23 cellular contexts compared by ENCODE assay signal in the genomic region with DNA sequence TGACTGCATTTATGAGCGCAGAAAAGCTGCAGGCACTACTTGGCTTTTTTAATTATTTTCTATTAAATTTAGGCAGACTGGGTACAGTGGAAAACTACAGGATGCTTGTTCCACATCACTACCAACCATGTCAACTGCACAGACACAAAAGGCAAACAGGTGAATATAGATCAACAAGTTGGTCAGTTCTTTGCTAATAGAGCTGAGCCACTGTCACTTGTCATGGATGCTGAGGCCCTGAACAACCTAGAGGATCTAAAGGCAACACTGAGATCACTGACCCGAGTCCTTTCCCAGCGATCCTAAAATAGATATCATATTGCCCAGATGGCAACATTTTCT. TPM values are rescaled to one million over a fixed set of nuclear protein-coding genes. Genes with fewer than 3 reads are reported as not detected.
DNase-seq lines count a peak whose midpoint lies in the region; ATAC-seq and TF ChIP-seq lines count a peak whose summit lies in the region.
"Had no signal": no experiment of that assay in that cellular context is flagged by ENCODE, and none has a peak within 500 bp of the region (broad histone marks: within the 10 kb centered on the region; RNA-seq: fewer than 3 reads in every experiment).

No MANE protein-coding gene starts in this region.

- H3K4me1 Mint-ChIP-seq in activated T-cell treated with anti-CD3 and anti-CD28 coated beads, Interleukin-2, amount 50 U/mL, for 72 hours (ENCODE audit: low read depth): peaks cover 60% of the 10 kb centered on the region
- peaks cover 12% of the 10 kb centered on the region for H3K4me1 Mint-ChIP-seq in activated T-cell treated with anti-CD3 and anti-CD28 coated beads, Interleukin-2, amount 50 U/mL, for 4 hours (ENCODE audit: low read depth)
- H3K4me1 Mint-ChIP-seq: immature natural killer cell had no signal

- no peaks in the 10 kb centered on the region for H3K9me3 ChIP-seq in colonic mucosa
- H3K9me3 ChIP-seq in mucosa of descending colon: no peaks in the 10 kb centered on the region
- H3K9me3 ChIP-seq: heart right ventricle, lower lobe of right lung, pancreas had no signal

- ATAC-seq in activated T-cell treated with anti-CD3 and anti-CD28 coated beads, Interleukin-2, amount 50 U/mL, for 72 hours (replicated peaks in 1 of 2): no peak
- no peak for ATAC-seq in activated T-cell treated with anti-CD3 and anti-CD28 coated beads, Interleukin-2, amount 50 U/mL, for 4 hours
- ATAC-seq in mucosa of descending colon (peak; percentile 1), GM19324 (IDR thresholded peaks at IDR 0.05; ENCODE audit: low FRiP score, unreplicated experiment) (no peak), HG03039 (IDR thresholded peaks at IDR 0.05; ENCODE audit: unreplicated experiment) (no peak)
- ATAC-seq: effector memory CD8-positive, alpha-beta T cell; GM12878 had no signal

- no peak overlapping the region for H3K4me3 ChIP-seq in colonic mucosa
- H3K4me3 ChIP-seq in mucosa of descending colon: no peak overlapping the region
- H3K4me3 ChIP-seq: GM12878, heart right ventricle, lower lobe of right lung, pancreas had no signal

- H3K27ac Mint-ChIP-seq in activated T-cell treated with anti-CD3 and anti-CD28 coated beads, Interleukin-2, amount 50 U/mL, for 72 hours: peak overlapping the region; percentile 11
- H3K27ac Mint-ChIP-seq: CD4-positive, CD25-positive, alpha-beta regulatory T cell; effector memory CD8-positive, alpha-beta T cell; immature natural killer cell had no signal

- no peak for TF ChIP-seq CTCF in colonic mucosa (IDR thresholded peaks at IDR 0.05)
- no peak for TF ChIP-seq CTCF in mucosa of descending colon (IDR thresholded peaks at IDR 0.05)

- H3K9me3 Mint-ChIP-seq in activated T-cell treated with anti-CD3 and anti-CD28 coated beads, Interleukin-2, amount 50 U/mL, for 72 hours: no peaks in the 10 kb centered on the region
- H3K9me3 Mint-ChIP-seq in activated T-cell treated with anti-CD3 and anti-CD28 coated beads, Interleukin-2, amount 50 U/mL, for 4 hours: no peaks in the 10 kb centered on the region
- H3K9me3 Mint-ChIP-seq: CD4-positive, CD25-positive, alpha-beta regulatory T cell; central memory CD8-positive, alpha-beta T cell; effector memory CD8-positive, alpha-beta T cell; immature natural killer cell had no signal

- no peaks in the 10 kb centered on the region for H3K36me3 Mint-ChIP-seq in activated T-cell treated with anti-CD3 and anti-CD28 coated beads, Interleukin-2, amount 50 U/mL, for 72 hours (ENCODE audit: insufficient read depth in 2 of 2)
- H3K36me3 Mint-ChIP-seq in activated T-cell treated with anti-CD3 and anti-CD28 coated beads, Interleukin-2, amount 50 U/mL, for 4 hours (ENCODE audit: insufficient read depth): peaks cover 9% of the 10 kb centered on the region
- H3K36me3 Mint-ChIP-seq: immature natural killer cell had no signal

- DNase-seq in activated T-cell treated with anti-CD3 and anti-CD28 coated beads, Interleukin-2, amount 50 U/mL, for 72 hours: no peak
- DNase-seq in activated T-cell treated with anti-CD3 and anti-CD28 coated beads, Interleukin-2, amount 50 U/mL, for 4 hours: no peak
- DNase-seq in colonic mucosa: no peak
- no peak for DNase-seq in mucosa of descending colon
- DNase-seq in NCI-H2081 (lab: John Stamatoyannopoulos, UW): no peak
- DNase-seq in cerebellum (ENCODE audit: low spot score): no peak
- DNase-seq: activated CD4-positive, alpha-beta T cell treated with anti-CD3 and anti-CD28 coated beads for 48 hours; activated gamma-delta T cell; CD4-positive, CD25-positive, alpha-beta regulatory T cell; effector memory CD8-positive, alpha-beta T cell; H7; heart right ventricle; immature natural killer cell; lower lobe of right lung; NCI-H1436 treated with DMSO at 0.1 percent for 48 hours; pancreas; RPMI8226 had no signal

- intact Hi-C loops in colonic mucosa (cut with DNase I) (no loop called here), mucosa of descending colon (cut with DNase I, micrococcal nuclease) (no loop called here)

- H3K27me3 ChIP-seq in colonic mucosa: no peaks in the 10 kb centered on the region
- H3K27me3 ChIP-seq: heart right ventricle, pancreas had no signal

- H3K27ac ChIP-seq in colonic mucosa: peak overlapping the region; percentile 81
- H3K27ac ChIP-seq: lower lobe of right lung had no signal

- no peak overlapping the region for H3K4me3 Mint-ChIP-seq in activated T-cell treated with anti-CD3 and anti-CD28 coated beads, Interleukin-2, amount 50 U/mL, for 72 hours
- no peak overlapping the region for H3K4me3 Mint-ChIP-seq in activated T-cell treated with anti-CD3 and anti-CD28 coated beads, Interleukin-2, amount 50 U/mL, for 4 hours
- H3K4me3 Mint-ChIP-seq: CD4-positive, CD25-positive, alpha-beta regulatory T cell; central memory CD8-positive, alpha-beta T cell; effector memory CD8-positive, alpha-beta T cell; immature natural killer cell had no signal

- peak overlapping the region in 1 of 2 donors; percentile 41 for H3K9ac ChIP-seq in colonic mucosa (ENCODE audit: low read depth in 2 of 2, low read length in 2 of 2)

- H3K27me3 Mint-ChIP-seq in activated T-cell treated with anti-CD3 and anti-CD28 coated beads, Interleukin-2, amount 50 U/mL, for 72 hours (ENCODE audit: low read depth): no peaks in the 10 kb centered on the region
- no peaks in the 10 kb centered on the region for H3K27me3 Mint-ChIP-seq in activated T-cell treated with anti-CD3 and anti-CD28 coated beads, Interleukin-2, amount 50 U/mL, for 4 hours (ENCODE audit: low read depth)
- H3K27me3 Mint-ChIP-seq: CD4-positive, CD25-positive, alpha-beta regulatory T cell; central memory CD8-positive, alpha-beta T cell; effector memory CD8-positive, alpha-beta T cell had no signal

- H3K36me3 ChIP-seq in colonic mucosa: no peaks in the 10 kb centered on the region
- H3K36me3 ChIP-seq in mucosa of descending colon (ENCODE audit: low read depth): no peaks in the 10 kb centered on the region
- H3K36me3 ChIP-seq: lower lobe of right lung, pancreas had no signal

- peaks cover 17% of the 10 kb centered on the region for H3K4me1 ChIP-seq in colonic mucosa
- peaks cover 16% of the 10 kb centered on the region for H3K4me1 ChIP-seq in mucosa of descending colon (ENCODE audit: low read depth)
- H3K4me1 ChIP-seq: lower lobe of right lung had no signal

RNA-seq across cellular contexts. Expression of a gene that starts 34.5 kb away (rescaled TPM):
- not detected for total RNA-seq in activated T-cell treated with anti-CD3 and anti-CD28 coated beads, Interleukin-2, amount 50 U/mL, for 72 hours
- not detected for total RNA-seq in activated T-cell treated with anti-CD3 and anti-CD28 coated beads, Interleukin-2, amount 50 U/mL, for 4 hours
- total RNA-seq in colonic mucosa (under 1 TPM in 1 of 2 donors, not detected in 1; 0.45 TPM), mucosa of descending colon (under 1 TPM in 2 of 3 donors, not detected in 1; 0.13 to 0.41 TPM), cerebellum (not detected)
- total RNA-seq: CD4-positive, CD25-positive, alpha-beta regulatory T cell; GM12878; H7; heart right ventricle; lower lobe of right lung; MCF 10A; myocyte; pancreas had no signal

RNA-seq across cellular contexts. Expression of a gene that starts 42.1 kb away (rescaled TPM):
- total RNA-seq in activated T-cell treated with anti-CD3 and anti-CD28 coated beads, Interleukin-2, amount 50 U/mL, for 72 hours: 100 to 1,000 TPM; 127 to 129 TPM
- 100 to 1,000 TPM; 307 to 331 (median 310) TPM for total RNA-seq in activated T-cell treated with anti-CD3 and anti-CD28 coated beads, Interleukin-2, amount 50 U/mL, for 4 hours
- total RNA-seq in colonic mucosa: 100 to 1,000 TPM; 163 to 194 TPM
- 100 to 1,000 TPM; 105 to 206 (median 182) TPM for total RNA-seq in mucosa of descending colon
- 39.0 TPM for total RNA-seq in cerebellum

RNA-seq across cellular contexts. Expression of a gene that starts 48.8 kb away (rescaled TPM):
- total RNA-seq in activated T-cell treated with anti-CD3 and anti-CD28 coated beads, Interleukin-2, amount 50 U/mL, for 72 hours: 10 to 100 TPM; 41.6 to 44.2 TPM
- 10 to 100 TPM; 22.4 to 23.1 (median 22.9) TPM for total RNA-seq in activated T-cell treated with anti-CD3 and anti-CD28 coated beads, Interleukin-2, amount 50 U/mL, for 4 hours
- total RNA-seq in colonic mucosa (100 to 1,000 TPM in 1 of 2 donors, 10 to 100 TPM in 1; 83.9 to 123 TPM), mucosa of descending colon (100 to 1,000 TPM in 2 of 3 donors, 10 to 100 TPM in 1; 90.9 to 156 (median 124) TPM), cerebellum (4.8 TPM)
